In the genomic region with DNA sequence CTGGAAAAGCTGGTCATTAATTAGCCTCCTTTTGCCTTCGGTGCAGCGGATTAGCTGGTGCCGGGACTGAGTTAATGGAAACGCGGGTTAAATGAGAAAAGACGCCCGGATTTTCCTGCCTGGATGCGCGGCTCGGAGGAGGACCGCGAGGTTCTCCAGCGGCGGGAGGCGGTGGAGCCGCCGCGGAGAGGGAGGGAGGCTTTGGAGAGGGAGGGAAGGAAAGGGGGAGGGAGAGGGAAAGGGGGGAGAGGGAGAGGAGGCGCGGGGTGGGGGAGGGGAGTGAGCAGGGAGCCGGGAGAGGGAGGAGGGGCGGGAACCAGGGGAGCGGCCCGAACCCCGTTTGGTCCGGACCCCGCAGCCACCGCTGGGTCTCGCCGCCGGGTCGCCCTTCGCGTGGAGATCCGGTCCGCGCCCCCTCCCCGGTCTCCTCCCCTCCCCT, we compare ENCODE assay signal across 11 cellular contexts.
A peak's percentile ranks its signal among the peaks of the same experiment; 100 is the strongest.
DNase-seq lines count a peak whose midpoint lies in the region; ATAC-seq and TF ChIP-seq lines count a peak whose summit lies in the region.
"Had no signal": no experiment of that assay in that cellular context is flagged by ENCODE, and none has a peak within 500 bp of the region (broad histone marks: within the 10 kb centered on the region; RNA-seq: fewer than 3 reads in every experiment).

No MANE protein-coding gene starts in this region.

- peak; percentile 18 for DNase-seq in natural killer cell treated with Interleukin-12 subunit alpha and Interleukin-12 subunit beta and Interleukin-15 and Interleukin-18, amount 100 ng/mL, for 72 hours (ENCODE audit: low spot score)
- DNase-seq in natural killer cell: no peak
- peak; percentile 86 for DNase-seq in chondrocyte (ENCODE audit: low spot score)
- DNase-seq in mesothelial cell of epicardium (ENCODE audit: low spot score in 2 of 2, unreplicated experiment in 2 of 2): no peak
- peak; percentile 41 for DNase-seq in upper lobe of right lung
- DNase-seq in mucosa of gallbladder (ENCODE audit: low spot score): no peak
- DNase-seq in SJCRH30: no peak

- H3K36me3 Mint-ChIP-seq in natural killer cell treated with Interleukin-12 subunit alpha and Interleukin-12 subunit beta and Interleukin-15 and Interleukin-18, amount 100 ng/mL, for 72 hours: no peaks in the 10 kb centered on the region
- H3K36me3 Mint-ChIP-seq in natural killer cell: no peaks in the 10 kb centered on the region
- no peaks in the 10 kb centered on the region for H3K36me3 Mint-ChIP-seq in chondrocyte (ENCODE audit: low read depth)
- H3K36me3 Mint-ChIP-seq in mesothelial cell of epicardium: no peaks in the 10 kb centered on the region

- TF ChIP-seq CTCF in natural killer cell (IDR thresholded peaks at IDR 0.05): no peak
- no peak for TF ChIP-seq CTCF in chondrocyte (IDR thresholded peaks at IDR 0.05)
- TF ChIP-seq CTCF in mesothelial cell of epicardium (IDR thresholded peaks at IDR 0.05; ENCODE audit: unreplicated experiment): no peak
- TF ChIP-seq CTCF in upper lobe of right lung (IDR thresholded peaks at IDR 0.05): no peak

- H3K36me3 ChIP-seq in upper lobe of right lung (no peaks in the 10 kb centered on the region), SJCRH30 (peaks cover 45% of the 10 kb centered on the region)
- H3K36me3 ChIP-seq: thoracic aorta had no signal

- H3K27ac ChIP-seq in upper lobe of right lung (no peak overlapping the region), SJCRH30 (no peak overlapping the region)
- H3K27ac ChIP-seq: thoracic aorta had no signal

- no peaks in the 10 kb centered on the region for H3K4me1 ChIP-seq in upper lobe of right lung
- H3K4me1 ChIP-seq in SJCRH30: no peaks in the 10 kb centered on the region; the same call in 1 of the 2 replicates

- no peak overlapping the region for H3K4me3 ChIP-seq in upper lobe of right lung
- H3K4me3 ChIP-seq in SJCRH30: no peak overlapping the region
- H3K4me3 ChIP-seq: lung, thoracic aorta had no signal

- no peak overlapping the region for H3K27ac Mint-ChIP-seq in natural killer cell treated with Interleukin-12 subunit alpha and Interleukin-12 subunit beta and Interleukin-15 and Interleukin-18, amount 100 ng/mL, for 72 hours
- no peak overlapping the region for H3K27ac Mint-ChIP-seq in natural killer cell
- no peak overlapping the region for H3K27ac Mint-ChIP-seq in chondrocyte (ENCODE audit: unreplicated experiment)
- H3K27ac Mint-ChIP-seq in mesothelial cell of epicardium: no peak overlapping the region
- H3K27ac Mint-ChIP-seq: T-helper 2 cell treated with Interferon-gamma antibody and Interleukin-4, amounts not matched to agents 5 μg/mL and 100 μg/mL, for 36 hours had no signal

- H3K4me1 Mint-ChIP-seq in natural killer cell treated with Interleukin-12 subunit alpha and Interleukin-12 subunit beta and Interleukin-15 and Interleukin-18, amount 100 ng/mL, for 72 hours (ENCODE audit: low read depth in 2 of 2): no peaks in the 10 kb centered on the region
- peaks cover 0 to 5% of the 10 kb centered on the region in 2 donors for H3K4me1 Mint-ChIP-seq in natural killer cell
- H3K4me1 Mint-ChIP-seq in chondrocyte (ENCODE audit: low read depth): peaks cover 5% of the 10 kb centered on the region
- peaks cover 7% of the 10 kb centered on the region for H3K4me1 Mint-ChIP-seq in mesothelial cell of epicardium

- H3K9me3 ChIP-seq in upper lobe of right lung (no peaks in the 10 kb centered on the region), SJCRH30 (replicated peaks) (no peaks in the 10 kb centered on the region)
- H3K9me3 ChIP-seq: thoracic aorta had no signal

- intact Hi-C loops in natural killer cell (cut with micrococcal nuclease) (no loop called here), upper lobe of right lung (cut with DNase I) (no loop called here)

- H3K27me3 ChIP-seq in upper lobe of right lung (peaks cover 100% of the 10 kb centered on the region), SJCRH30 (no peaks in the 10 kb centered on the region)

- no peak for ATAC-seq in natural killer cell treated with Interleukin-12 subunit alpha and Interleukin-12 subunit beta and Interleukin-15 and Interleukin-18, amount 100 ng/mL, for 72 hours
- no peak for ATAC-seq in natural killer cell
- ATAC-seq in upper lobe of right lung: no peak
- ATAC-seq in HG03457 (IDR thresholded peaks at IDR 0.05; ENCODE audit: unreplicated experiment): no peak

- no peaks in the 10 kb centered on the region for H3K9me3 Mint-ChIP-seq in natural killer cell treated with Interleukin-12 subunit alpha and Interleukin-12 subunit beta and Interleukin-15 and Interleukin-18, amount 100 ng/mL, for 72 hours
- H3K9me3 Mint-ChIP-seq in natural killer cell (no peaks in the 10 kb centered on the region), chondrocyte (ENCODE audit: low read depth) (no peaks in the 10 kb centered on the region), mesothelial cell of epicardium (no peaks in the 10 kb centered on the region)
- H3K9me3 Mint-ChIP-seq: T-helper 2 cell treated with Interferon-gamma antibody and Interleukin-4, amounts not matched to agents 5 μg/mL and 100 μg/mL, for 36 hours had no signal

- H3K4me3 Mint-ChIP-seq in natural killer cell treated with Interleukin-12 subunit alpha and Interleukin-12 subunit beta and Interleukin-15 and Interleukin-18, amount 100 ng/mL, for 72 hours: no peak overlapping the region
- H3K4me3 Mint-ChIP-seq in natural killer cell (no peak overlapping the region), chondrocyte (ENCODE audit: unreplicated experiment) (peak overlapping the region; percentile 40), mesothelial cell of epicardium (peak overlapping the region; percentile 40)
- H3K4me3 Mint-ChIP-seq: T-helper 2 cell treated with Interferon-gamma antibody and Interleukin-4, amounts not matched to agents 5 μg/mL and 100 μg/mL, for 36 hours had no signal

- H3K27me3 Mint-ChIP-seq in natural killer cell treated with Interleukin-12 subunit alpha and Interleukin-12 subunit beta and Interleukin-15 and Interleukin-18, amount 100 ng/mL, for 72 hours: peaks cover 44 to 70% of the 10 kb centered on the region in 2 donors
- H3K27me3 Mint-ChIP-seq in natural killer cell (ENCODE audit: low read depth in 2 of 2) (peaks cover 64 to 68% of the 10 kb centered on the region in 2 donors), chondrocyte (ENCODE audit: low read depth) (peaks cover 75% of the 10 kb centered on the region), mesothelial cell of epicardium (ENCODE audit: low read depth) (peaks cover 88% of the 10 kb centered on the region)

Comparison
In these comparisons a context has a peak if more than half of its experiments do, and no peak if none do; other contexts are left out.
1. DNase-seq: peak in natural killer cell treated with Interleukin-12 subunit alpha and Interleukin-12 subunit beta and Interleukin-15 and Interleukin-18, amount 100 ng/mL, for 72 hours (single experiment), chondrocyte (single experiment) and upper lobe of right lung (single experiment); none in natural killer cell (single experiment), mesothelial cell of epicardium (0 of 2), mucosa of gallbladder (single experiment) and SJCRH30 (0 of 2).
2. H3K4me3 Mint-ChIP-seq: peak in chondrocyte (single experiment) and mesothelial cell of epicardium (single experiment); none in natural killer cell treated with Interleukin-12 subunit alpha and Interleukin-12 subunit beta and Interleukin-15 and Interleukin-18, amount 100 ng/mL, for 72 hours (single experiment) and natural killer cell (single experiment).